ENCODE assay signal across 19 cellular contexts in the genomic region with DNA sequence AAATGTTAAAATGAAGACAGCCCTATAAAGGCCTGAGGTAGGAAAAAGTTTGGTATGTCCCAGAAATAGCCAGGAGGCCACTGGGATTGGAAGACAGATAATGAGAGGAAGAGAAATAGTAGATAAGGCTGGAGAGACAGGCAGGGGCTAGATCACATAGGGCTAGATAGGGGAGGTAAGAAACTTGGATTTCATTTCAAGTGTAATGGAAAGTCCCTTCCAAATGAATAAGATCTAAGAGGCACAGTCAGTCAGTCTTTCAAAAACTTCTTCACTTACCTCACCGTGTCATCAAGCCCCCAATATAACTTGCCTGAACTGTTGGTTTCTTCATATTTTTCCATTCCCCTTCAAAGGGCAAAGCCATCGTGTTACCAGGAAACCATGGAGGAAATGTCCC.
DNase-seq lines count a peak whose midpoint lies in the region; ATAC-seq, FAIRE-seq and TF ChIP-seq lines count a peak whose summit lies in the region.
"Had no signal": no experiment of that assay in that cellular context is flagged by ENCODE, and none has a peak within 500 bp of the region (broad histone marks: within the 10 kb centered on the region; RNA-seq: fewer than 3 reads in every experiment).

No MANE protein-coding gene starts in this region.

- CTCF ChIA-PET in A549 (lab: Yijun Ruan, JAX), result no interaction called here

- no peak for TF ChIP-seq POLR2A in A549 (IDR thresholded peaks at IDR 0.05; ENCODE audit: low read length)

- TF ChIP-seq CTCF in A549 (IDR thresholded peaks at IDR 0.05) (no peak), RWPE2 (IDR thresholded peaks at IDR 0.05; ENCODE audit: poor library complexity, severe bottlenecking) (no peak)

- H3K27me3 ChIP-seq in RWPE2 (ENCODE audit: insufficient read depth, poor library complexity, severe bottlenecking), result no peaks in the 10 kb centered on the region

- no peak for TF ChIP-seq RAD21 in A549 (conservative IDR thresholded peaks at IDR 0.05 in 1 of 2, IDR thresholded peaks at IDR 0.05 in 1 of 2)

- no peaks in the 10 kb centered on the region for H3K9me3 ChIP-seq in A549
- peaks cover 7% of the 10 kb centered on the region for H3K9me3 ChIP-seq in RWPE2 (ENCODE audit: severe bottlenecking)
- H3K9me3 ChIP-seq: Caco-2 had no signal

- no peak for FAIRE-seq in A549 (lab: Jason Lieb, UNC)

- ATAC-seq in A549 (no peak), GM18870 (IDR thresholded peaks at IDR 0.05; ENCODE audit: unreplicated experiment) (peak; percentile 59), HG02610 (IDR thresholded peaks at IDR 0.05; ENCODE audit: unreplicated experiment) (peak; percentile 62), RWPE2 (ENCODE audit: low read depth) (no peak)

- H3K4me3 ChIP-seq in A549 (no peak overlapping the region), RWPE2 (ENCODE audit: severe bottlenecking) (no peak overlapping the region)

- H3K4me2 ChIP-seq in A549, result no peak overlapping the region

- H3K27ac ChIP-seq in A549 (peak overlapping the region; percentile 61 to 81; a peak in 5 of 6 replicates), RWPE2 (ENCODE audit: poor library complexity, severe bottlenecking) (peak overlapping the region; percentile 97)

- TF ChIP-seq EP300 in A549 (IDR thresholded peaks at IDR 0.05), result no peak

- H3K36me3 ChIP-seq in RWPE2 (ENCODE audit: low read depth), result no peaks in the 10 kb centered on the region

- 94% methylated on average over 2 of the region's 2 CpGs for WGBS in A549 (ENCODE audit: missing lambda C conversion rate)

- DNase-seq in A549 (ENCODE audit: low read depth in 1 of 2, low spot score in 1 of 2), result no peak
- DNase-seq in RWPE2 (ENCODE audit: low spot score), result no peak
- no peak for DNase-seq in SIG-M5 treated with dmso at 0.1 percent for 504 hours (lab: John Stamatoyannopoulos, UW; ENCODE audit: unreplicated experiment)
- DNase-seq in kidney tubule cell (ENCODE audit: low spot score), result no peak
- no peak for DNase-seq in activated CD4-positive, alpha-beta T cell treated with anti-CD3 and anti-CD28 coated beads, Interleukin-2, amount 50 U/mL, for 48 hours
- DNase-seq in NCI-H146 treated with DMSO at 0.1 percent for 48 hours (lab: John Stamatoyannopoulos, UW; ENCODE audit: unreplicated experiment), result no peak
- DNase-seq: 8988T; Caco-2; CD4-positive, CD25-positive, alpha-beta regulatory T cell; DMS153; GDM1; NCI-H1105 treated with DMSO at 0.1 percent for 48 hours; NCI-H1694 treated with DMSO at 0.1 percent for 48 hours; NCI-H345; NCI-H524 treated with DMSO at 0.1 percent for 48 hours; RPMI8226; SIG-M5 had no signal

- POLR2A ChIA-PET in A549 (lab: Yijun Ruan, JAX), result no interaction called here

- H3K4me1 ChIP-seq in A549 (peaks cover 32% of the 10 kb centered on the region), RWPE2 (ENCODE audit: insufficient read depth, poor library complexity, severe bottlenecking) (peaks cover 32% of the 10 kb centered on the region)
- H3K4me1 ChIP-seq: Caco-2 had no signal

TF ChIP-seq in A549, 52 proteins besides CTCF, POLR2A, EP300 and RAD21:
- TF ChIP-seq NPAS2 (CRISPR knock-in tag; IDR thresholded peaks at IDR 0.05; ENCODE audit: borderline replicate concordance), result no peak
- TF ChIP-seq, protein P1, sequence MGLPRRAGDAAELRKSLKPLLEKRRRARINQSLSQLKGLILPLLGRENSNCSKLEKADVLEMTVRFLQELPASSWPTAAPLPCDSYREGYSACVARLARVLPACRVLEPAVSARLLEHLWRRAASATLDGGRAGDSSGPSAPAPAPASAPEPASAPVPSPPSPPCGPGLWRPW (IDR thresholded peaks at IDR 0.05), result no peak
- no peak for TF ChIP-seq EHMT2 (IDR thresholded peaks at IDR 0.05; ENCODE audit: low read depth)
- no peak for TF ChIP-seq CBX2 (IDR thresholded peaks at IDR 0.05; ENCODE audit: borderline replicate concordance, low read depth)
- TF ChIP-seq HOXB13 (CRISPR knock-in tag; IDR thresholded peaks at IDR 0.05; ENCODE audit: low read depth), result no peak
- TF ChIP-seq RNF2 (IDR thresholded peaks at IDR 0.05; ENCODE audit: borderline replicate concordance, low read depth), result no peak
- TF ChIP-seq ZNF302 (CRISPR knock-in tag; IDR thresholded peaks at IDR 0.05), result no peak
- no peak for TF ChIP-seq HDAC2 (IDR thresholded peaks at IDR 0.05)
- no peak for TF ChIP-seq CEBPB (IDR thresholded peaks at IDR 0.05)
- TF ChIP-seq HMGXB4 (CRISPR knock-in tag; IDR thresholded peaks at IDR 0.05; ENCODE audit: borderline replicate concordance), result no peak

Comparison
In these comparisons a context has a peak if more than half of its experiments do, and no peak if none do; other contexts are left out.
1. ATAC-seq: peak in GM18870 (single experiment) and HG02610 (single experiment); none in A549 (0 of 2) and RWPE2 (single experiment).